8 cellular contexts compared by ENCODE assay signal in genomic region chr9:37408933-37409710, GRCh38. TPM values are rescaled to one million over a fixed set of nuclear protein-coding genes. Genes with fewer than 3 reads are reported as not detected.
DNase-seq lines count a peak whose midpoint lies in the region; ATAC-seq and TF ChIP-seq lines count a peak whose summit lies in the region.

No MANE protein-coding gene starts in this region.

- H3K36me3 ChIP-seq in left lung: no peaks in the 10 kb centered on the region

- H3K27ac ChIP-seq in left lung: no peak overlapping the region
- no peak overlapping the region for H3K27ac ChIP-seq in substantia nigra (ENCODE audit: low read depth, low read length, poor library complexity, severe bottlenecking)

- peaks cover 4% of the 10 kb centered on the region for H3K27me3 Mint-ChIP-seq in T-helper 2 cell treated with Interferon-gamma antibody and Interleukin-4, amounts not matched to agents 5 μg/mL and 100 μg/mL, for 36 hours (ENCODE audit: low read depth)

- H3K36me3 Mint-ChIP-seq in T-helper 2 cell treated with Interferon-gamma antibody and Interleukin-4, amounts not matched to agents 5 μg/mL and 100 μg/mL, for 36 hours (ENCODE audit: low read depth): no peaks in the 10 kb centered on the region

- peak; percentile 75 for DNase-seq in T-helper 2 cell treated with Interferon-gamma antibody and Interleukin-4, amounts not matched to agents 5 μg/mL and 100 μg/mL, for 36 hours (ENCODE audit: low spot score)
- DNase-seq in kidney tubule cell (ENCODE audit: low spot score) (peak; percentile 48), superior temporal gyrus (ENCODE audit: extremely low spot score) (no peak), left lung (no peak), substantia nigra (lab: John Stamatoyannopoulos, UW) (no peak), NCI-H2081 (lab: John Stamatoyannopoulos, UW) (no peak)

- H3K9me3 Mint-ChIP-seq in T-helper 2 cell treated with Interferon-gamma antibody and Interleukin-4, amounts not matched to agents 5 μg/mL and 100 μg/mL, for 36 hours: no peaks in the 10 kb centered on the region

- H3K27me3 ChIP-seq in left lung: no peaks in the 10 kb centered on the region

- peak; percentile 87 for TF ChIP-seq POLR2A in GM18505 (IDR thresholded peaks at IDR 0.05; ENCODE audit: borderline replicate concordance, extremely low read depth, insufficient read depth, insufficient read length)

- ATAC-seq in GM18505 (IDR thresholded peaks at IDR 0.05; ENCODE audit: unreplicated experiment) (peak; percentile 82), HG02759 (IDR thresholded peaks at IDR 0.05; ENCODE audit: unreplicated experiment) (peak; percentile 85), left lung (no peak)

- intact Hi-C loops in left lung (cut with DNase I): no loop called here

- peaks cover 22% of the 10 kb centered on the region for H3K4me1 Mint-ChIP-seq in T-helper 2 cell treated with Interferon-gamma antibody and Interleukin-4, amounts not matched to agents 5 μg/mL and 100 μg/mL, for 36 hours (ENCODE audit: low read depth)

- peak overlapping the region; percentile 21 for H3K27ac Mint-ChIP-seq in T-helper 2 cell treated with Interferon-gamma antibody and Interleukin-4, amounts not matched to agents 5 μg/mL and 100 μg/mL, for 36 hours

- H3K4me3 Mint-ChIP-seq in T-helper 2 cell treated with Interferon-gamma antibody and Interleukin-4, amounts not matched to agents 5 μg/mL and 100 μg/mL, for 36 hours: no peak overlapping the region

- no peaks in the 10 kb centered on the region for H3K4me1 ChIP-seq in left lung

- H3K4me3 ChIP-seq in left lung: no peak overlapping the region

- no peak for TF ChIP-seq CTCF in left lung (IDR thresholded peaks at IDR 0.05)

- H3K9me3 ChIP-seq in left lung: no peaks in the 10 kb centered on the region

RNA-seq across cellular contexts. Expression of gene GRHPR, which starts 13.4 kb away (rescaled TPM):
- total RNA-seq in left lung: 10 to 100 TPM; 75.2 to 79.6 TPM

RNA-seq across cellular contexts. Expression of gene ZBTB5, which starts 56.1 kb away (rescaled TPM):
- 1 to 10 TPM; 7.5 to 9.8 TPM for total RNA-seq in left lung

Comparison
In these comparisons a context has a peak if more than half of its experiments do, and no peak if none do; other contexts are left out.
1. DNase-seq: peak in T-helper 2 cell treated with Interferon-gamma antibody and Interleukin-4, amounts not matched to agents 5 μg/mL and 100 μg/mL, for 36 hours (single experiment) and kidney tubule cell (single experiment); none in superior temporal gyrus (single experiment), left lung (0 of 2), substantia nigra (0 of 49) and NCI-H2081 (0 of 2).